ENCODE assay signal across 1 cellular context in the genomic region with DNA sequence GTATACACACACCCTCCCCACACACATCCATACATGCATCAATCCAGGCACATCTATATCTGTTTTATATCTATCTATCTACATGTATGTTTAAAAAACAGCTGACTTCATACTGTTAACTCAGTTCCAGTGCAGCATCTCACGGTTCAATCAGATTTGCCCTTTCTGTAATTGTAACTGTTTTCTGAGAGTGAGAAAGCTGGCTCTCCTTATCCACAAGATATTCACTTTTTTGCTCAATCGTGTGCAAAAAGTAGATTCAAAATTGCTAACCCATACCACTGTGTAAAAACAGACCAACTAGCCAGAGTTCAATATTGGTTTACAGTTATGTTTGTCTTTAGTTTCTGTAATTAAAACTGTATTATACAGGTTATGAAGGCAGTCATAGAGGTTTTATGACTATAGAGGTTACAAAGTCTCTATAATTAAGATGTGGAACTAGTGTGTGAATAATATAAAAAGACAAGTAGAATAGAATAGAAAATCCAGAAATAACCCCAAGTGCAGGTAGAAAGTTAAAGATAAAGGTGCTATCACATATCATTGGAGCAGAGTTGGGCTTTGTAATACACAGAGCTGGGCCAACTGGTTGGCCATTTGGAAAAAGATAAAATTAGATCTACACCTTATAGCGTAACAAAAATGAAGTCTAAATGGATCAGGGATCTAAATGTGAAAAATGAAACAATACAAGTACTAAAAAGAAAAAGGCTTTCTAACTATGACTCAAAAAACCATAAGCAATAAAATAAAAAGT.
TF ChIP-seq lines count a peak whose summit lies in the region.

No MANE protein-coding gene starts in this region.

TF ChIP-seq in H1, 55 proteins besides CTCF, POLR2A, EP300 and RAD21:
- no peak for TF ChIP-seq ASH2L (IDR thresholded peaks at IDR 0.05; ENCODE audit: low read length)
- TF ChIP-seq CBX8 (IDR thresholded peaks at IDR 0.05; ENCODE audit: borderline replicate concordance, low read depth, low read length) = no peak
- no peak for TF ChIP-seq TAF7 (optimal IDR thresholded peaks at IDR 0.05; ENCODE audit: borderline replicate concordance, low read depth, low read length)
- no peak for TF ChIP-seq TBP (IDR thresholded peaks at IDR 0.05; ENCODE audit: low read depth, low read length)
- no peak for TF ChIP-seq RFX5 (IDR thresholded peaks at IDR 0.05; ENCODE audit: borderline replicate concordance, low read depth, low read length)
- TF ChIP-seq SP4 (IDR thresholded peaks at IDR 0.05; ENCODE audit: low read length) = no peak
- no peak for TF ChIP-seq SIX5 (IDR thresholded peaks at IDR 0.05; ENCODE audit: low read depth, low read length)
- TF ChIP-seq, protein P1, sequence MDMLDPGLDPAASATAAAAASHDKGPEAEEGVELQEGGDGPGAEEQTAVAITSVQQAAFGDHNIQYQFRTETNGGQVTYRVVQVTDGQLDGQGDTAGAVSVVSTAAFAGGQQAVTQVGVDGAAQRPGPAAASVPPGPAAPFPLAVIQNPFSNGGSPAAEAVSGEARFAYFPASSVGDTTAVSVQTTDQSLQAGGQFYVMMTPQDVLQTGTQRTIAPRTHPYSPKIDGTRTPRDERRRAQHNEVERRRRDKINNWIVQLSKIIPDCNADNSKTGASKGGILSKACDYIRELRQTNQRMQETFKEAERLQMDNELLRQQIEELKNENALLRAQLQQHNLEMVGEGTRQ (IDR thresholded peaks at IDR 0.05; ENCODE audit: low read length) = no peak
- TF ChIP-seq TCF12 (IDR thresholded peaks at IDR 0.05; ENCODE audit: low read depth, low read length) = no peak
- no peak for TF ChIP-seq SRF (IDR thresholded peaks at IDR 0.05; ENCODE audit: low read depth, low read length)
- TF ChIP-seq CHD2 (IDR thresholded peaks at IDR 0.05; ENCODE audit: low read length) = no peak
- no peak for TF ChIP-seq FOSL1 (IDR thresholded peaks at IDR 0.05; ENCODE audit: insufficient read depth, low read depth, low read length)
- no peak for TF ChIP-seq NANOG (IDR thresholded peaks at IDR 0.05; ENCODE audit: insufficient read depth, low read depth, low read length, poor library complexity, severe bottlenecking)
- TF ChIP-seq KDM5A (IDR thresholded peaks at IDR 0.05; ENCODE audit: low read length) = no peak
- TF ChIP-seq, protein P2, sequence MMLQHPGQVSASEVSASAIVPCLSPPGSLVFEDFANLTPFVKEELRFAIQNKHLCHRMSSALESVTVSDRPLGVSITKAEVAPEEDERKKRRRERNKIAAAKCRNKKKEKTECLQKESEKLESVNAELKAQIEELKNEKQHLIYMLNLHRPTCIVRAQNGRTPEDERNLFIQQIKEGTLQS (IDR thresholded peaks at IDR 0.05; ENCODE audit: insufficient read depth, low read depth, low read length) = no peak
- TF ChIP-seq YY1 (IDR thresholded peaks at IDR 0.05; ENCODE audit: low read depth, low read length) = no peak
- TF ChIP-seq CBX5 (IDR thresholded peaks at IDR 0.05; ENCODE audit: low read depth, low read length) = no peak
- TF ChIP-seq BACH1 (IDR thresholded peaks at IDR 0.05; ENCODE audit: low read length) = no peak
- no peak for TF ChIP-seq TEAD4 (IDR thresholded peaks at IDR 0.05; ENCODE audit: low read depth, low read length)
